Comparison of ENCODE assay signal across 8 cellular contexts in the genomic region with DNA sequence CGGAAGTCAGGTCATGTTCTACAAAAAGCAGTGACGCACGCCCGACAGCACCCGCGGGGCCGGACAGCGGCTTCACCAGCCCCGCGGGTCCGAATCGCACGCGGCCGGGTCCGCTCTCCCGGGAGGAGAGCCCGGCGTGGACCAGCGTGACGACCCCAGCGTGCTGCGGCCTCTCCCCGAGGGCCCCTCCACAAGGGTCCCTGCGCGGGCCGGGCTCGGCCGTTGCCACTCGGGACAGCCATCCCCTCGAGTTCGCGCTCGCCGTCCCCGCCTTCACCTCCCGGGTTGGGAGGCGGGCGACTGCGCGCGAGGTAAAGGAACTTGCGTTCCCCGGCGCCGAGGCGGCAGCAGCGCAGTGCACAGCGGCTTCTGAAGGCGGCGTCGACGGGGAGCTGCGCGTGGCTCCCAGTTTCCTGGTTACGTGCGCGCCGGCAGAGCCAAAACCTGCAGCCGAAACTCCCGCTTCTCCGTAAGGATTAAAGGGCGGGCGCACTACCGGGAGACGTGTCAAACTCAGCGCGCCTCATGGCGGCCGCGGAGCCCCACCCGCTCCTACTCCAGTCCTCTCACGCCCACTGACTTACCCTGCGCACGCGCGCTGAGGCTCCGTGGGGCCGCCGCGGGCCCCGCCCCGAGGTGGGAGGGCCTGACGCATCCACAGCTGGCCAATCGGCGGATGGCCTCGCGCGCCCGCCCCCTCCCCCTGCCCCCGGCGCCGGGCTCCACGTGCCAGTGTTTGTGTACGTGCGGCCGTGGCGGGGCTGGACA. TPM values are rescaled to one million over a fixed set of nuclear protein-coding genes. Genes with fewer than 3 reads are reported as not detected.
DNase-seq lines count a peak whose midpoint lies in the region; ATAC-seq and TF ChIP-seq lines count a peak whose summit lies in the region.

No MANE protein-coding gene starts in this region.

- intact Hi-C loops in CD4-positive, alpha-beta memory T cell (cut with micrococcal nuclease) = loop anchor here (1.0 to 10.0 kb wide), 9 partner anchors 29 to 1739 kb away; a partner anchor contains a TSS
- intact Hi-C loops in activated CD8-positive, alpha-beta T cell treated with anti-CD3 and anti-CD28 coated beads for 36 hours (cut with micrococcal nuclease) = loop anchor here (10.0 kb wide), 1 partner anchor 191 kb away; a partner anchor contains a TSS

- CTCF ChIA-PET in CD4-positive, alpha-beta memory T cell (lab: Charles Lee; ENCODE audit: partially characterized antibody) = interaction anchor here (1.1 to 1.9 kb wide), 3 partner anchors 9 to 53 kb away, joined by 3 to 10 read pairs (median 4); a partner anchor contains a TSS
- CTCF ChIA-PET in activated CD8-positive, alpha-beta T cell treated with anti-CD3 and anti-CD28 coated beads for 36 hours (lab: Charles Lee) = interaction anchor here (1.1 to 2.1 kb wide), 4 partner anchors 29 to 199 kb away, joined by 3 to 8 read pairs (median 4); a partner anchor contains a TSS

- peak; percentile 95 to 98 (median 97) for DNase-seq in CD4-positive, alpha-beta memory T cell
- DNase-seq in HK-2 (ENCODE audit: unreplicated experiment) (peak; percentile 99), NCI-H82 treated with DMSO at 0.1 percent for 48 hours (lab: John Stamatoyannopoulos, UW; ENCODE audit: unreplicated experiment) (peak; percentile 89), ecto neural progenitor cell (ENCODE audit: low spot score) (peak; percentile 99), lung (ENCODE audit: low spot score) (peak; percentile 95)
- peak; percentile 97 for DNase-seq in activated CD8-positive, alpha-beta T cell treated with anti-CD3 and anti-CD28 coated beads for 36 hours
- peak; percentile 90 to 96 (median 94) for DNase-seq in stimulated activated CD4-positive, alpha-beta T cell treated with anti-CD3 and anti-CD28 coated beads, TNF-alpha, amount 100 ng/mL, for 24 hours (ENCODE audit: low read depth in 3 of 3)

- H3K4me3 Mint-ChIP-seq in CD4-positive, alpha-beta memory T cell = peak overlapping the region; percentile 88 to 99 (median 95)
- peak overlapping the region; percentile 94 for H3K4me3 Mint-ChIP-seq in activated CD8-positive, alpha-beta T cell treated with anti-CD3 and anti-CD28 coated beads for 36 hours

- H3K4me1 ChIP-seq in CD4-positive, alpha-beta memory T cell (ENCODE audit: insufficient read depth, low read length) = peaks cover 18% of the 10 kb centered on the region
- peaks cover 0 to 9% of the 10 kb centered on the region in 2 donors for H3K4me1 ChIP-seq in lung (ENCODE audit: control insufficient read depth in 2 of 2, insufficient read depth in 2 of 2, low read length in 2 of 2)

- H3K36me3 Mint-ChIP-seq in CD4-positive, alpha-beta memory T cell = peaks cover 5 to 21% of the 10 kb centered on the region in 2 donors
- peaks cover 49% of the 10 kb centered on the region for H3K36me3 Mint-ChIP-seq in activated CD8-positive, alpha-beta T cell treated with anti-CD3 and anti-CD28 coated beads for 36 hours (ENCODE audit: low read depth)

- peak overlapping the region; percentile 99 for H3K27ac ChIP-seq in CD4-positive, alpha-beta memory T cell (ENCODE audit: low read depth, low read length)
- peak overlapping the region; percentile 94 to 100 for H3K27ac ChIP-seq in lung (ENCODE audit: low read depth in 1 of 2, low read length in 1 of 2)

- H3K27me3 ChIP-seq in CD4-positive, alpha-beta memory T cell (ENCODE audit: insufficient read depth, low read length) = no peaks in the 10 kb centered on the region
- no peaks in the 10 kb centered on the region for H3K27me3 ChIP-seq in lung (ENCODE audit: control insufficient read depth, insufficient read depth)

- peaks cover 11 to 24% (median 18%) of the 10 kb centered on the region in 4 donors for H3K4me1 Mint-ChIP-seq in CD4-positive, alpha-beta memory T cell
- H3K4me1 Mint-ChIP-seq in activated CD8-positive, alpha-beta T cell treated with anti-CD3 and anti-CD28 coated beads for 36 hours (ENCODE audit: low read depth) = peaks cover 41% of the 10 kb centered on the region

- H3K27ac Mint-ChIP-seq in CD4-positive, alpha-beta memory T cell = peak overlapping the region; percentile 92 to 100 (median 99)
- peak overlapping the region; percentile 90 for H3K27ac Mint-ChIP-seq in activated CD8-positive, alpha-beta T cell treated with anti-CD3 and anti-CD28 coated beads for 36 hours

- peak overlapping the region; percentile 91 to 99 for H3K4me3 ChIP-seq in CD4-positive, alpha-beta memory T cell (ENCODE audit: low read length in 2 of 2)
- H3K4me3 ChIP-seq in lung = peak overlapping the region; percentile 56

- TF ChIP-seq CTCF in activated CD8-positive, alpha-beta T cell treated with anti-CD3 and anti-CD28 coated beads for 36 hours (IDR thresholded peaks at IDR 0.05) = no peak
- TF ChIP-seq CTCF in lung (IDR thresholded peaks at IDR 0.05; ENCODE audit: control extremely low read depth, extremely low read depth) = no peak

- no peaks in the 10 kb centered on the region for H3K36me3 ChIP-seq in CD4-positive, alpha-beta memory T cell (ENCODE audit: insufficient read depth, low read length)
- H3K36me3 ChIP-seq in lung (ENCODE audit: control insufficient read depth in 2 of 2, insufficient read depth in 2 of 2, low read length in 2 of 2) = peaks cover 0 to 9% of the 10 kb centered on the region in 2 donors

- no peaks in the 10 kb centered on the region for H3K9me3 ChIP-seq in CD4-positive, alpha-beta memory T cell (ENCODE audit: control insufficient read depth in 1 of 2, low read length in 2 of 2)
- no peaks in the 10 kb centered on the region for H3K9me3 ChIP-seq in lung (ENCODE audit: control insufficient read depth in 2 of 2, insufficient read depth in 1 of 2, low read length in 1 of 2)

- no peaks in the 10 kb centered on the region for H3K9me3 Mint-ChIP-seq in CD4-positive, alpha-beta memory T cell
- H3K9me3 Mint-ChIP-seq in activated CD8-positive, alpha-beta T cell treated with anti-CD3 and anti-CD28 coated beads for 36 hours = no peaks in the 10 kb centered on the region

- H3K27me3 Mint-ChIP-seq in CD4-positive, alpha-beta memory T cell = no peaks in the 10 kb centered on the region
- H3K27me3 Mint-ChIP-seq in activated CD8-positive, alpha-beta T cell treated with anti-CD3 and anti-CD28 coated beads for 36 hours = no peaks in the 10 kb centered on the region

- POLR2A ChIA-PET in CD4-positive, alpha-beta memory T cell (lab: Charles Lee; ENCODE audit: partially characterized antibody) = interaction anchor here (0.7 to 5.9 kb wide), 28 partner anchors 9 to 1953 kb away, joined by 3 to 94 read pairs (median 4); a partner anchor contains a TSS
- POLR2A ChIA-PET in activated CD8-positive, alpha-beta T cell treated with anti-CD3 and anti-CD28 coated beads for 36 hours (lab: Charles Lee) = interaction anchor here (0.9 to 2.5 kb wide), 7 partner anchors 9 to 192 kb away, joined by 3 to 10 read pairs (median 6); a partner anchor contains a TSS

- ATAC-seq in GM19455 (IDR thresholded peaks at IDR 0.05; ENCODE audit: unreplicated experiment) (peak; percentile 80), lung (ENCODE audit: insufficient read depth, low FRiP score) (peak; percentile 95)
- ATAC-seq in activated CD8-positive, alpha-beta T cell treated with anti-CD3 and anti-CD28 coated beads for 36 hours = peak; percentile 84

- 0 to 1% methylated on average over 91 to 98 of the region's 98 CpGs for WGBS in lung, 2 donors

RNA-seq across cellular contexts. Expression of a gene that starts 0.4 kb away (rescaled TPM):
- total RNA-seq in CD4-positive, alpha-beta memory T cell = 1 to 10 TPM; 1.9 TPM
- under 1 TPM in 1 of 2 donors, not detected in 1; 0.20 TPM for polyA plus RNA-seq in CD4-positive, alpha-beta memory T cell
- 1 to 10 TPM; 1.1 to 1.2 TPM for total RNA-seq in activated CD8-positive, alpha-beta T cell treated with anti-CD3 and anti-CD28 coated beads for 36 hours
- total RNA-seq in lung = 1 to 10 TPM; 2.9 to 4.6 TPM
- polyA plus RNA-seq in lung = under 1 TPM; 0.48 to 0.71 TPM

RNA-seq across cellular contexts. Expression of a gene that starts 0.5 kb away (rescaled TPM):
- total RNA-seq in CD4-positive, alpha-beta memory T cell = 1 to 10 TPM; 5.9 to 6.6 TPM
- polyA plus RNA-seq in CD4-positive, alpha-beta memory T cell = 10 to 100 TPM in 1 of 2 donors, 1 to 10 TPM in 1; 9.5 to 10.2 TPM
- 10 to 100 TPM; 51.2 to 54.6 TPM for total RNA-seq in activated CD8-positive, alpha-beta T cell treated with anti-CD3 and anti-CD28 coated beads for 36 hours
- 10 to 100 TPM; 11.0 to 48.0 TPM for total RNA-seq in lung
- polyA plus RNA-seq in lung = 10 to 100 TPM in 1 of 2 donors, 1 to 10 TPM in 1; 9.7 to 17.9 TPM

RNA-seq across cellular contexts. Expression of a gene that starts 29.6 kb away (rescaled TPM):
- 10 to 100 TPM; 30.1 to 30.3 TPM for total RNA-seq in CD4-positive, alpha-beta memory T cell
- polyA plus RNA-seq in CD4-positive, alpha-beta memory T cell = 10 to 100 TPM; 43.8 to 53.8 TPM
- total RNA-seq in activated CD8-positive, alpha-beta T cell treated with anti-CD3 and anti-CD28 coated beads for 36 hours = 10 to 100 TPM; 32.0 to 36.1 TPM
- 10 to 100 TPM; 26.2 to 48.8 TPM for total RNA-seq in lung
- polyA plus RNA-seq in lung = 10 to 100 TPM; 13.6 to 17.7 TPM

Comparison
In these comparisons a context has a peak if more than half of its experiments do, and no peak if none do; other contexts are left out.
1. Peak in every context shown above with its lines: DNase-seq, ATAC-seq, H3K4me3 ChIP-seq and H3K27ac ChIP-seq.